ENCODE assay signal across 1 cellular context in the genomic region with DNA sequence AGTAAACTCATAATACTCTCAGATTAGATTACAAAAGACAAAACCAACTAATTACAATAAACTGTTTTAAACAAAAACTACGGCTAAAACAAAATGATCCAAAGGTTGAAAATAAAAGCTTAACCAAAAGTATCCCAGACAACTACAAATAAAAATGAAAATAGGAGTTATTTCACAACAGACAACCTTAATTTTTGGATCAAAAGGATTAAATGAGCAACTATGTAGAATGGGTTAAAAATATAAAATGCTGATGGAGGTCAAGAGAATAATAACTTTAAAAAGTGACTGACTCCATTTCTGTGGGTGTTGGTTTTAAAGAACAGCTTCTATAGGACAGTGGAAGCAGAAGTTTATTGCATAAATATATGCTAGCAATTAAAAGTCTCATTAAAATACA.
TF ChIP-seq lines count a peak whose summit lies in the region.

No MANE protein-coding gene starts in this region.

TF ChIP-seq in WTC11, 78 proteins besides CTCF, POLR2A, EP300 and RAD21 (continued from another document):
- TF ChIP-seq, protein P1, sequence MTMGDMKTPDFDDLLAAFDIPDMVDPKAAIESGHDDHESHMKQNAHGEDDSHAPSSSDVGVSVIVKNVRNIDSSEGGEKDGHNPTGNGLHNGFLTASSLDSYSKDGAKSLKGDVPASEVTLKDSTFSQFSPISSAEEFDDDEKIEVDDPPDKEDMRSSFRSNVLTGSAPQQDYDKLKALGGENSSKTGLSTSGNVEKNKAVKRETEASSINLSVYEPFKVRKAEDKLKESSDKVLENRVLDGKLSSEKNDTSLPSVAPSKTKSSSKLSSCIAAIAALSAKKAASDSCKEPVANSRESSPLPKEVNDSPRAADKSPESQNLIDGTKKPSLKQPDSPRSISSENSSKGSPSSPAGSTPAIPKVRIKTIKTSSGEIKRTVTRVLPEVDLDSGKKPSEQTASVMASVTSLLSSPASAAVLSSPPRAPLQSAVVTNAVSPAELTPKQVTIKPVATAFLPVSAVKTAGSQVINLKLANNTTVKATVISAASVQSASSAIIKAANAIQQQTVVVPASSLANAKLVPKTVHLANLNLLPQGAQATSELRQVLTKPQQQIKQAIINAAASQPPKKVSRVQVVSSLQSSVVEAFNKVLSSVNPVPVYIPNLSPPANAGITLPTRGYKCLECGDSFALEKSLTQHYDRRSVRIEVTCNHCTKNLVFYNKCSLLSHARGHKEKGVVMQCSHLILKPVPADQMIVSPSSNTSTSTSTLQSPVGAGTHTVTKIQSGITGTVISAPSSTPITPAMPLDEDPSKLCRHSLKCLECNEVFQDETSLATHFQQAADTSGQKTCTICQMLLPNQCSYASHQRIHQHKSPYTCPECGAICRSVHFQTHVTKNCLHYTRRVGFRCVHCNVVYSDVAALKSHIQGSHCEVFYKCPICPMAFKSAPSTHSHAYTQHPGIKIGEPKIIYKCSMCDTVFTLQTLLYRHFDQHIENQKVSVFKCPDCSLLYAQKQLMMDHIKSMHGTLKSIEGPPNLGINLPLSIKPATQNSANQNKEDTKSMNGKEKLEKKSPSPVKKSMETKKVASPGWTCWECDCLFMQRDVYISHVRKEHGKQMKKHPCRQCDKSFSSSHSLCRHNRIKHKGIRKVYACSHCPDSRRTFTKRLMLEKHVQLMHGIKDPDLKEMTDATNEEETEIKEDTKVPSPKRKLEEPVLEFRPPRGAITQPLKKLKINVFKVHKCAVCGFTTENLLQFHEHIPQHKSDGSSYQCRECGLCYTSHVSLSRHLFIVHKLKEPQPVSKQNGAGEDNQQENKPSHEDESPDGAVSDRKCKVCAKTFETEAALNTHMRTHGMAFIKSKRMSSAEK (CRISPR knock-in tag; IDR thresholded peaks at IDR 0.05; ENCODE audit: borderline replicate concordance), result no peak
- TF ChIP-seq ZNF138 (CRISPR knock-in tag; conservative IDR thresholded peaks at IDR 0.05) (no peak), NR2C2 (CRISPR knock-in tag; IDR thresholded peaks at IDR 0.05) (no peak)
TF ChIP-seq in WTC11: peak in this region for 0.
